Comparison of ENCODE assay signal across 8 cellular contexts in the genomic region with DNA sequence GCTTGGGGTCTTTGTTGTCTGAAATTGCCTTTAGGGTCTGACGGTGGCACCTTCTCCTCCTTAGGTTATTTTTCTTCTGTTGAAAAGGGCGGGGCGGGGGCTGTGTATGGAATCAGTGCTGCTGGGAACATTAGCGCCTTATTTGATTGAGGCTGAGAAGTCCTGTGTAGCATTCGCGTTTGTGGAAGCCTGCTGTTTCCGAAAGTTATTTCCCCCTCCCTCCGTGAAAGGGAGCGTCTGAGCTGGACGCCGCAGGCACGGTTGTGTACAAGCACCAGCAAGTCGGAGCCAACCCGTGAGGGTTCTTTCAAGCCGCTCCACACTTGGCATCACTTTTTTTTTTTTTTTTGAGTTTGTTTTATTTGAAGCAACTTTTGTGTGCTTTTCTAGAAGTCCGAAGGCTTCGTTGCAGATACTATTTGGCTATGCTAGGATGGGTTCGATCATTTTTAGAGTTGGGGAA. TPM values are rescaled to one million over a fixed set of nuclear protein-coding genes. Genes with fewer than 3 reads are reported as not detected.
DNase-seq lines count a peak whose midpoint lies in the region; ATAC-seq and TF ChIP-seq lines count a peak whose summit lies in the region.

No MANE protein-coding gene starts in this region.

- H3K36me3 Mint-ChIP-seq in osteocyte (ENCODE audit: unreplicated experiment): no peaks in the 10 kb centered on the region

- H3K9me3 Mint-ChIP-seq in osteocyte (ENCODE audit: unreplicated experiment): no peaks in the 10 kb centered on the region

- H3K36me3 ChIP-seq in Panc1 (ENCODE audit: control insufficient read depth, insufficient read depth, low read length) (no peaks in the 10 kb centered on the region), aorta (ENCODE audit: control insufficient read depth in 1 of 2, insufficient read depth in 2 of 2, low read length in 1 of 2) (no peaks in the 10 kb centered on the region)

- H3K4me1 Mint-ChIP-seq in osteocyte (ENCODE audit: unreplicated experiment): peaks cover 18% of the 10 kb centered on the region

- peak; percentile 12 for DNase-seq in SIG-M5 treated with dmso at 0.1 percent for 504 hours (lab: John Stamatoyannopoulos, UW; ENCODE audit: unreplicated experiment)
- DNase-seq in SIG-M5 (lab: John Stamatoyannopoulos, UW): no peak
- no peak for DNase-seq in Panc1 (ENCODE audit: low read depth, low spot score)
- DNase-seq in activated gamma-delta T cell (lab: John Stamatoyannopoulos, UW): peak; percentile 21
- peak; percentile 26 to 69 for DNase-seq in foreskin fibroblast
- DNase-seq in osteocyte (ENCODE audit: extremely low spot score, unreplicated experiment): no peak
- peak; percentile 63 to 78 for DNase-seq in aorta

- in situ Hi-C loops in Panc1 (cut with HindIII; ENCODE audit: low pct_unique_long_range_greater_than_20kb, low sequenced_read_pairs): no loop called here

- intact Hi-C loops in Panc1 (cut with micrococcal nuclease; ENCODE audit: unreplicated experiment) (no loop called here), aorta (cut with DNase I) (loop anchor here in 1 of 2 donors (2.0 to 5.0 kb wide), 2 partner anchors 23 to 38 kb away; no protein-coding TSS in a partner anchor)

- peak overlapping the region; percentile 69 for H3K27ac Mint-ChIP-seq in osteocyte (ENCODE audit: unreplicated experiment)

- peak; percentile 29 for ATAC-seq in HG03342 (IDR thresholded peaks at IDR 0.05; ENCODE audit: unreplicated experiment)
- ATAC-seq in Panc1: peak; percentile 76
- ATAC-seq in aorta (ENCODE audit: low FRiP score): peak; percentile 61

- 0% methylated on average over 18 of the region's 18 CpGs for WGBS in aorta, 2 donors

- no TSS peak for BruUV-seq in Panc1 (replicated peaks; lab: Mats Ljungman, UMichigan)

- TF ChIP-seq CTCF in Panc1 (IDR thresholded peaks at IDR 0.05) (no peak), foreskin fibroblast (IDR thresholded peaks at IDR 0.05; ENCODE audit: low read depth, low read length) (no peak), osteocyte (IDR thresholded peaks at IDR 0.05) (no peak)

- POLR2A ChIA-PET in Panc1 (lab: Charles Lee): no interaction called here

- H3K9me3 ChIP-seq in Panc1 (ENCODE audit: control insufficient read depth, insufficient read depth, low read depth, low read length): no peaks in the 10 kb centered on the region
- no peaks in the 10 kb centered on the region for H3K9me3 ChIP-seq in aorta (ENCODE audit: control insufficient read depth, low read length)

- H3K27ac ChIP-seq in Panc1 (ENCODE audit: low read length) (peak overlapping the region; percentile 70), aorta (ENCODE audit: low read depth in 1 of 2, low read length in 2 of 2) (peak overlapping the region; percentile 50 to 71)

- H3K27me3 ChIP-seq in Panc1 (ENCODE audit: control insufficient read depth, insufficient read depth, low read length) (no peaks in the 10 kb centered on the region), aorta (ENCODE audit: control insufficient read depth in 1 of 2, insufficient read depth in 2 of 2, low read length in 1 of 2) (no peaks in the 10 kb centered on the region)

- peak overlapping the region; percentile 91 for H3K4me3 Mint-ChIP-seq in osteocyte (ENCODE audit: unreplicated experiment)

- no peaks in the 10 kb centered on the region for H3K27me3 Mint-ChIP-seq in osteocyte (ENCODE audit: unreplicated experiment)

- CTCF ChIA-PET in Panc1 (lab: Charles Lee): interaction anchor here (0.6 kb wide), 1 partner anchor 23 kb away, joined by 6 read pairs; no protein-coding TSS in a partner anchor

- H3K4me3 ChIP-seq in Panc1 (ENCODE audit: low read depth in 2 of 2, low read length in 2 of 2) (peak overlapping the region; percentile 64 to 80), foreskin fibroblast (ENCODE audit: low read depth in 1 of 2, low read length in 2 of 2) (peak overlapping the region; percentile 62 to 65), aorta (ENCODE audit: low read length in 2 of 2) (peak overlapping the region; percentile 98)

- H3K4me1 ChIP-seq in Panc1 (ENCODE audit: control insufficient read depth, insufficient read depth, low read length) (no peaks in the 10 kb centered on the region; the same call in 1 of the 2 replicates), aorta (ENCODE audit: control insufficient read depth in 1 of 2, insufficient read depth in 2 of 2, low read length in 2 of 2) (peaks cover 0 to 6% of the 10 kb centered on the region in 2 donors)

RNA-seq across cellular contexts. Expression of a gene that starts 1.1 kb away (rescaled TPM):
- total RNA-seq in Panc1 (2021; ENCODE audit: unreplicated experiment): 37.5 TPM
- polyA plus RNA-seq in Panc1 (2012; ENCODE audit: insufficient read length): 39.8 TPM
- total RNA-seq in osteocyte: 28.4 and 31.9 TPM in 2 replicates
- 100 to 1,000 TPM; 168 to 197 TPM for total RNA-seq in aorta
- 10 to 100 TPM; 14.7 to 30.2 TPM for polyA plus RNA-seq in aorta

Comparison
In these comparisons a context has a peak if more than half of its experiments do, and no peak if none do; other contexts are left out.
1. DNase-seq: peak in SIG-M5 treated with dmso at 0.1 percent for 504 hours (single experiment), activated gamma-delta T cell (single experiment), foreskin fibroblast (2 of 2) and aorta (2 of 2); none in SIG-M5 (single experiment), Panc1 (single experiment) and osteocyte (single experiment).
2. Peak in every context shown above with its lines, with median percentiles within 50 percentile points of each other: ATAC-seq and H3K4me3 ChIP-seq.